Comparison of ENCODE assay signal across 34 cellular contexts in the genomic region with DNA sequence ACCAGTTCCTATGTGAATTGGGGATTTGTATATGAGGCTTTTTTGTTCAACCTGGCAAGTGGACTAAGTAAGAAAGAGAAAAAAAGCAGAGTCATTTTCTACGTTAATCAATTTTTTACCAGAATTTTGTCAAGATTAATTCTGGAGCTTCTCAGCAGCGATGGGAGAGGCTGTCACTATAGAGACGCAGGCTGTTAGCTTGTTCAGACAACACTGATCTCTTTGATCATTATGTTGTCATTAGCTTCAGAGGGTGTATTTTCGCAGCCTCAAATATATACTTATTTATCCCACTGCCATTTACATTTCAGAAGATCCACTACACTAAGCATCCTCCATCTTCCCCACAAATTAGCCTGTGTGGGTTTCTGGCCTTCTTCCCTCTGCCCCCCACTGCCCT.
"Had no signal": no experiment of that assay in that cellular context is flagged by ENCODE, and none has a peak within 500 bp of the region (broad histone marks: within the 10 kb centered on the region; RNA-seq: fewer than 3 reads in every experiment).

No MANE protein-coding gene starts in this region.

- H3K4me2 ChIP-seq: KMS-11 had no signal

- H3K36me3 ChIP-seq: MG63 had no signal

- H3K9ac ChIP-seq: KMS-11 had no signal

- DNase-seq: Kasumi-1, KG1, MG63, MM.1S, MV-4-11, NCI-H1048, NCI-H1092, NCI-H1092 treated with DMSO at 0.1 percent for 48 hours, NCI-H1105, NCI-H1105 treated with DMSO at 0.1 percent for 48 hours, NCI-H1417 treated with DMSO at 0.1 percent for 48 hours, NCI-H1436, NCI-H1436 treated with DMSO at 0.1 percent for 48 hours, NCI-H146, NCI-H1694, NCI-H1694 treated with DMSO at 0.1 percent for 48 hours, NCI-H187, NCI-H187 treated with DMSO at 0.1 percent for 48 hours, NCI-H1930, NCI-H2029, NCI-H2029 treated with DMSO at 0.1 percent for 48 hours, NCI-H2081, NCI-H2081 treated with DMSO at 0.1 percent for 48 hours, NCI-H2107, NCI-H2171, NCI-H2171 treated with DMSO at 0.1 percent for 48 hours, NCI-H2227 treated with DMSO at 0.1 percent for 48 hours, NCI-H226, NCI-H345, NCI-H446, NCI-H446 treated with DMSO at 0.1 percent for 48 hours, NCI-H510A, NCI-H510A treated with DMSO at 0.1 percent for 48 hours had no signal

- H3K9me3 ChIP-seq: MG63 had no signal

- H3K4me3 ChIP-seq: MG63 had no signal

- H3K27ac ChIP-seq: KMS-11 had no signal
